9 cellular contexts compared by ENCODE assay signal in genomic region chr4:180057198-180057821, GRCh38.
DNase-seq lines count a peak whose midpoint lies in the region; TF ChIP-seq lines count a peak whose summit lies in the region.
"Had no signal": no experiment of that assay in that cellular context is flagged by ENCODE, and none has a peak within 500 bp of the region (broad histone marks: within the 10 kb centered on the region; RNA-seq: fewer than 3 reads in every experiment).

No MANE protein-coding gene starts in this region.

- TF ChIP-seq CTCF in MCF 10A (IDR thresholded peaks at IDR 0.05; ENCODE audit: unreplicated experiment) (no peak), breast epithelium (IDR thresholded peaks at IDR 0.05) (no peak), type B pancreatic cell (conservative IDR thresholded peaks at IDR 0.05) (peak; percentile 60), transverse colon (IDR thresholded peaks at IDR 0.05) (no peak), tibial nerve (IDR thresholded peaks at IDR 0.05) (no peak)

- H3K36me3 ChIP-seq in breast epithelium (no peaks in the 10 kb centered on the region), transverse colon (no peaks in the 10 kb centered on the region), tibial nerve (no peaks in the 10 kb centered on the region)

- H3K4me1 ChIP-seq in breast epithelium (peaks cover 0 to 4% of the 10 kb centered on the region in 2 donors), transverse colon (peaks cover 4 to 22% (median 13%) of the 10 kb centered on the region in 4 donors), tibial nerve (peaks cover 0 to 29% (median 0%) of the 10 kb centered on the region in 4 donors)

- H3K4me3 ChIP-seq in breast epithelium (no peak overlapping the region), iPS-11a (ENCODE audit: low read depth, low read length) (peak overlapping the region; percentile 86), transverse colon (peak overlapping the region in 1 of 4 donors; percentile 66), tibial nerve (peak overlapping the region in 1 of 4 donors; percentile 65)

- H3K4me1 Mint-ChIP-seq in MCF 10A (ENCODE audit: insufficient read depth, unreplicated experiment) (peaks cover 6% of the 10 kb centered on the region), type B pancreatic cell (ENCODE audit: unreplicated experiment) (peaks cover 12% of the 10 kb centered on the region)

- H3K27ac Mint-ChIP-seq in MCF 10A (ENCODE audit: low read depth, unreplicated experiment): no peak overlapping the region
- H3K27ac Mint-ChIP-seq in type B pancreatic cell: peak overlapping the region; percentile 51

- in situ Hi-C loops in transverse colon (cut with MboI; ENCODE audit: low pct_ligation_motif_present in 1 of 4, low pct_unique_long_range_greater_than_20kb in 1 of 4, low sequenced_read_pairs in 3 of 4): no loop called here

- no peaks in the 10 kb centered on the region for H3K36me3 Mint-ChIP-seq in MCF 10A (ENCODE audit: insufficient read depth, unreplicated experiment)
- no peaks in the 10 kb centered on the region for H3K36me3 Mint-ChIP-seq in type B pancreatic cell

- 5 to 14% methylated on average over 7 to 8 of the region's 8 CpGs for WGBS in transverse colon (ENCODE audit: low coverage in 1 of 2), 2 donors
- 15 to 17% methylated on average over 8 of the region's 8 CpGs for WGBS in tibial nerve, 2 donors

- DNase-seq in MCF 10A (ENCODE audit: unreplicated experiment) (no peak), breast epithelium (ENCODE audit: low spot score in 2 of 2) (no peak), RPMI8226 (peak; percentile 29), type B pancreatic cell (ENCODE audit: extremely low spot score, unreplicated experiment) (no peak), UCSD-AML1 (lab: John Stamatoyannopoulos, UW; ENCODE audit: unreplicated experiment) (no peak), transverse colon (no peak), tibial nerve (ENCODE audit: low spot score in 2 of 2) (no peak)
- DNase-seq: stimulated activated naive CD4-positive, alpha-beta T cell treated with Interleukin-2 at 50 U/mL for 16 hours had no signal

- H3K9me3 ChIP-seq in breast epithelium (no peaks in the 10 kb centered on the region), transverse colon (no peaks in the 10 kb centered on the region), tibial nerve (no peaks in the 10 kb centered on the region)

- TF ChIP-seq POLR2A in breast epithelium (IDR thresholded peaks at IDR 0.05): no peak
- no peak for TF ChIP-seq POLR2A in transverse colon (IDR thresholded peaks at IDR 0.05)
- TF ChIP-seq POLR2A in tibial nerve (IDR thresholded peaks at IDR 0.05): no peak

- intact Hi-C loops in MCF 10A (cut with micrococcal nuclease) (loop anchor here (5.0 kb wide), 1 partner anchor 585 kb away; no protein-coding TSS in a partner anchor), breast epithelium (cut with DNase I; ENCODE audit: low total_unique reads) (no loop called here), transverse colon (cut with DNase I; ENCODE audit: low total_unique reads) (no loop called here)

- BruUV-seq in MCF 10A (replicated peaks; lab: Mats Ljungman, UMichigan): no TSS peak

- H3K27ac ChIP-seq in breast epithelium: no peak overlapping the region
- H3K27ac ChIP-seq in transverse colon: no peak overlapping the region
- no peak overlapping the region for H3K27ac ChIP-seq in tibial nerve

- TF ChIP-seq EP300 in transverse colon (IDR thresholded peaks at IDR 0.05; ENCODE audit: low read depth) (no peak), tibial nerve (IDR thresholded peaks at IDR 0.05) (no peak)

- CTCF ChIA-PET in MCF 10A (lab: Yijun Ruan, JAX): interaction anchor here (0.5 to 0.9 kb wide), 10 partner anchors 10 to 581 kb away, joined by 3 to 5 read pairs (median 4); no protein-coding TSS in a partner anchor

- H3K9me3 Mint-ChIP-seq in MCF 10A (ENCODE audit: unreplicated experiment) (no peaks in the 10 kb centered on the region), type B pancreatic cell (no peaks in the 10 kb centered on the region)

- H3K4me3 Mint-ChIP-seq in MCF 10A (ENCODE audit: unreplicated experiment) (peak overlapping the region; percentile 74), type B pancreatic cell (peak overlapping the region; percentile 89)

- POLR2A ChIA-PET in MCF 10A (lab: Yijun Ruan, JAX): interaction anchor here (0.6 to 1.4 kb wide), 3 partner anchors 10 to 1225 kb away, joined by 3 to 6 read pairs (median 4); no protein-coding TSS in a partner anchor

- H3K27me3 Mint-ChIP-seq in MCF 10A (ENCODE audit: insufficient read depth, unreplicated experiment) (peaks cover 33% of the 10 kb centered on the region), type B pancreatic cell (peaks cover 48% of the 10 kb centered on the region)

- H3K27me3 ChIP-seq in breast epithelium (peaks cover 0 to 46% of the 10 kb centered on the region in 2 donors), transverse colon (peaks cover 57% of the 10 kb centered on the region), tibial nerve (peaks cover 0 to 36% of the 10 kb centered on the region in 2 donors)
